In the genomic region with DNA sequence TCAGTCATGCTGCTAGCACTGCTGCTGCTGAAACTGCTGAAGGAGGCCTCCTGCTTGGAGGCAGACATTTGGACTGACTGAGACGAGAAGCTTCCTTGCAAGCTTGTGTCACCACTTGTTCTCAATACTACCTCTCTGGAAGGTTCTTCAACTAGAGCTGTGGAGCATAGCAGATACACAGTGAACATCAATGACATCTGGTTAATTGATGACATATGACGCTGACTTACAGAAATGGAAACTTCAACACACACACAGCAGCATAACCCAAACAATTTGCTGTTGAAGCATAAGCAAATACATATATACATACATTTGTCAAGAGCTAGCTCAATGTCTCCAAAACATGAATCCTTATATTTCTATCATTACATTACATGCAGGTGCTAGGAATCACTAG, we compare ENCODE assay signal across 26 cellular contexts.
"Had no signal": no experiment of that assay in that cellular context is flagged by ENCODE, and none has a peak within 500 bp of the region (broad histone marks: within the 10 kb centered on the region; RNA-seq: fewer than 3 reads in every experiment).

No MANE protein-coding gene starts in this region.

- FAIRE-seq: endometrium had no signal

- DNase-seq: activated CD4-positive, CD25-positive, alpha-beta regulatory T cell treated with anti-CD3 and anti-CD28 coated beads, Interleukin-2, amount 50 U/mL, for 72 hours; activated gamma-delta T cell; activated naive CD4-positive, alpha-beta T cell treated with anti-CD3 and anti-CD28 coated beads, Interleukin-2, amount 50 U/mL, for 16 hours; activated naive CD8-positive, alpha-beta T cell treated with anti-CD3 and anti-CD28 coated beads, Interleukin-2, amount 50 U/mL, for 24 hours; cortex of kidney; effector CD4-positive, alpha-beta T cell; foreskin melanocyte; glutamatergic neuron; hippocampal formation; kidney glomerular epithelial cell; left lung; mammary epithelial cell; nephron progenitor cell; occipital lobe; sigmoid colon; stimulated activated CD4-positive, alpha-beta T cell treated with anti-CD3 and anti-CD28 coated beads, Interleukin-2, amount 100 ng/mL, for 48 hours; stimulated activated CD8-positive, alpha-beta memory T cell treated with anti-CD3 and anti-CD28 coated beads, Interleukin-4, amount 100 ng/mL, for 48 hours; stimulated activated naive CD4-positive, alpha-beta T cell; SW 1271; T-helper 17 cell; testis had no signal

- H3K9me3 Mint-ChIP-seq: type B pancreatic cell had no signal

- H3K9me3 ChIP-seq: left lung, sigmoid colon, testis, vagina had no signal

- H3K27me3 Mint-ChIP-seq: activated naive CD8-positive, alpha-beta T cell treated with anti-CD3 and anti-CD28 coated beads, Interleukin-2, amount 50 U/mL, for 24 hours; T-helper 17 cell; type B pancreatic cell had no signal

- H3K4me2 ChIP-seq: smooth muscle cell had no signal

- H3K27me3 ChIP-seq: left lung, sigmoid colon, testis, vagina had no signal

- H3K4me3 Mint-ChIP-seq: activated naive CD8-positive, alpha-beta T cell treated with anti-CD3 and anti-CD28 coated beads, Interleukin-2, amount 50 U/mL, for 24 hours; nephron progenitor cell; type B pancreatic cell had no signal

- H3K27ac Mint-ChIP-seq: activated naive CD8-positive, alpha-beta T cell treated with anti-CD3 and anti-CD28 coated beads, Interleukin-2, amount 50 U/mL, for 24 hours; nephron progenitor cell; T-helper 17 cell; type B pancreatic cell had no signal

- H3K4me3 ChIP-seq: left lung, sigmoid colon, smooth muscle cell, testis, vagina had no signal

- H3K27ac ChIP-seq: sigmoid colon, testis, vagina, VCaP had no signal
